In genomic region chr1:229842302-229843255, GRCh38 we compare ENCODE assay signal across 28 cellular contexts.
DNase-seq lines count a peak whose midpoint lies in the region; ATAC-seq and TF ChIP-seq lines count a peak whose summit lies in the region.
"Had no signal": no experiment of that assay in that cellular context is flagged by ENCODE, and none has a peak within 500 bp of the region (broad histone marks: within the 10 kb centered on the region; RNA-seq: fewer than 3 reads in every experiment).

No MANE protein-coding gene starts in this region.

- no peak overlapping the region for H4K91ac ChIP-seq in IMR-90 (ENCODE audit: insufficient read depth, low read depth, low read length)

- H3K79me1 ChIP-seq in IMR-90 (ENCODE audit: low read depth in 1 of 2, low read length in 2 of 2): no peaks in the 10 kb centered on the region

- POLR2A ChIA-PET in IMR-90 (lab: Charles Lee; ENCODE audit: unreplicated experiment): no interaction called here
- POLR2A ChIA-PET in SK-N-SH (lab: Yijun Ruan, JAX): no interaction called here

- WGBS in IMR-90 (ENCODE audit: extremely low coverage in 2 of 2, insufficient read length in 1 of 2), 2 experiments: no CpG with 5 or more reads among the region's 10 CpGs
- 44% methylated on average over 10 of the region's 10 CpGs for WGBS in SK-N-SH (ENCODE audit: low lambda C conversion rate)

- in situ Hi-C loops in IMR-90 (cut with MboI; ENCODE audit: low sequenced_read_pairs): no loop called here

- H3K4ac ChIP-seq in IMR-90 (ENCODE audit: low read depth, low read length): no peak overlapping the region

- no peak for TF ChIP-seq RAD21 in IMR-90 (IDR thresholded peaks at IDR 0.05; ENCODE audit: low read length)
- TF ChIP-seq RAD21 in SK-N-SH (IDR thresholded peaks at IDR 0.05; ENCODE audit: low read length): no peak

- TF ChIP-seq CTCF in IMR-90 (conservative IDR thresholded peaks at IDR 0.05; ENCODE audit: low read depth, low read length) (no peak), fibroblast of villous mesenchyme (IDR thresholded peaks at IDR 0.05; ENCODE audit: insufficient read depth, low read depth, low read length) (no peak), SK-N-SH (IDR thresholded peaks at IDR 0.05) (no peak)

- H3K27ac ChIP-seq in IMR-90 (ENCODE audit: insufficient read depth, low read length) (no peak overlapping the region), SK-N-SH (ENCODE audit: low read depth in 2 of 2, low read length in 1 of 2) (no peak overlapping the region)
- H3K27ac ChIP-seq: lower lobe of right lung, upper lobe of left lung, WERI-Rb-1 had no signal

- H3K14ac ChIP-seq in IMR-90 (replicated peaks; ENCODE audit: low read depth, low read length): no peak overlapping the region

- no peak for TF ChIP-seq POLR2A in IMR-90 (IDR thresholded peaks at IDR 0.05; ENCODE audit: low read depth, low read length)

- no peak overlapping the region for H3K23ac ChIP-seq in IMR-90 (ENCODE audit: low read depth, low read length)

- DNase-seq in DMS153 (lab: John Stamatoyannopoulos, UW) (peak; percentile 67), IMR-90 (no peak), NCI-H510A treated with DMSO at 0.1 percent for 48 hours (lab: John Stamatoyannopoulos, UW) (peak; percentile 81), fibroblast of villous mesenchyme (ENCODE audit: low read depth) (peak; percentile 13), SK-N-SH (no peak), NCI-H2196 treated with DMSO at 0.1 percent for 48 hours (lab: John Stamatoyannopoulos, UW; ENCODE audit: unreplicated experiment) (no peak)
- DNase-seq in activated CD4-positive, alpha-beta T cell treated with anti-CD3 and anti-CD28 coated beads, Interleukin-2, amount 50 U/mL, for 4 hours: no peak
- DNase-seq: activated CD4-positive, alpha-beta T cell treated with anti-CD3 and anti-CD28 coated beads for 48 hours; activated CD8-positive, alpha-beta memory T cell treated with anti-CD3 and anti-CD28 coated beads for 24 hours; activated T-cell treated with anti-CD3 and anti-CD28 coated beads for 4 hours; amygdala; C1 segment of cervical spinal cord; Caco-2; DND-41; KBM-7; lower lobe of right lung; MG63; naive thymus-derived CD8-positive, alpha-beta T cell; NCI-H524 treated with DMSO at 0.1 percent for 48 hours; occipital lobe; SW 1271; T-helper 9 cell; upper lobe of left lung; WERI-Rb-1 had no signal

- H3K18ac ChIP-seq in IMR-90 (ENCODE audit: low read depth, low read length): no peak overlapping the region

- no peaks in the 10 kb centered on the region for H3K9me2 ChIP-seq in SK-N-SH

- H4K5ac ChIP-seq in IMR-90 (ENCODE audit: low read depth, low read length): no peak overlapping the region

- H3K9me1 ChIP-seq in IMR-90 (ENCODE audit: insufficient read depth, low read length): no peaks in the 10 kb centered on the region

- no peak overlapping the region for H2BK20ac ChIP-seq in IMR-90 (ENCODE audit: low read depth, low read length)

- H3K56ac ChIP-seq in IMR-90 (ENCODE audit: extremely low read depth, insufficient read depth, low read length): no peak overlapping the region

- no TSS peak for BruUV-seq in IMR-90 (replicated peaks; lab: Mats Ljungman, UMichigan)

- H3K4me1 ChIP-seq in IMR-90 (ENCODE audit: control insufficient read depth, insufficient read depth, low read length) (no peaks in the 10 kb centered on the region), SK-N-SH (ENCODE audit: control insufficient read depth in 1 of 2, insufficient read depth in 2 of 2, low read depth in 1 of 2, low read length in 1 of 2) (peaks cover 0 to 5% of the 10 kb centered on the region in 2 experiments; a peak in 1 of 4 replicates)
- H3K4me1 ChIP-seq: Caco-2, lower lobe of right lung had no signal

- no peak overlapping the region for H2BK120ac ChIP-seq in IMR-90 (ENCODE audit: low read depth, low read length)

- no peak overlapping the region for H2AK5ac ChIP-seq in IMR-90 (ENCODE audit: low read depth, low read length)

- H3K4me2 ChIP-seq in IMR-90 (ENCODE audit: low read depth, low read length): no peak overlapping the region
- H3K4me2 ChIP-seq in SK-N-SH: no peak overlapping the region
- H3K4me2 ChIP-seq: hepatocyte had no signal

- no peak for ATAC-seq in IMR-90 (ENCODE audit: low read depth)
- no peak for ATAC-seq in GM18511 (IDR thresholded peaks at IDR 0.05; ENCODE audit: unreplicated experiment)
- ATAC-seq: gastroesophageal sphincter; naive thymus-derived CD8-positive, alpha-beta T cell; stimulated activated effector memory CD8-positive, alpha-beta T cell treated with anti-CD3 and anti-CD28 coated beads, Interleukin-12 subunit alpha, Interleukin-12 subunit beta, amount 100 ng/mL, for 72 hours had no signal

- no peaks in the 10 kb centered on the region for H3F3A ChIP-seq in SK-N-SH (replicated peaks; ENCODE audit: insufficient read depth)

- CTCF ChIA-PET in IMR-90 (lab: Yijun Ruan, JAX): interaction anchor here (1.1 kb wide), 1 partner anchor 10 kb away, joined by 3 read pairs; no protein-coding TSS in a partner anchor
- CTCF ChIA-PET in SK-N-SH (lab: Yijun Ruan, JAX): interaction anchor here (0.9 to 1.6 kb wide), 2 partner anchors 14 to 102 kb away, joined by 3 to 4 read pairs; no protein-coding TSS in a partner anchor

- no peaks in the 10 kb centered on the region for H3K36me3 ChIP-seq in IMR-90 (ENCODE audit: control insufficient read depth, insufficient read depth, low read length)
- no peaks in the 10 kb centered on the region for H3K36me3 ChIP-seq in SK-N-SH (replicated peaks in 1 of 2; ENCODE audit: control insufficient read depth in 1 of 2, insufficient read depth in 2 of 2, low read length in 1 of 2)
- H3K36me3 ChIP-seq: gastroesophageal sphincter, lower lobe of right lung, MG63, upper lobe of left lung, WERI-Rb-1 had no signal

- H2AFZ ChIP-seq in IMR-90 (replicated peaks; ENCODE audit: low read length, poor library complexity) (no peak overlapping the region), SK-N-SH (ENCODE audit: low read depth) (no peak overlapping the region)
- H2AFZ ChIP-seq: hepatocyte had no signal

- H2BK5ac ChIP-seq in IMR-90 (ENCODE audit: low read depth, low read length, poor library complexity, severe bottlenecking): no peak overlapping the region

- H3K9ac ChIP-seq in IMR-90 (ENCODE audit: low read depth, low read length) (no peak overlapping the region), SK-N-SH (no peak overlapping the region)

- H3K9me3 ChIP-seq in IMR-90 (ENCODE audit: control insufficient read depth, insufficient read depth, low read length) (no peaks in the 10 kb centered on the region), SK-N-SH (no peaks in the 10 kb centered on the region)
- H3K9me3 ChIP-seq: Caco-2, gastroesophageal sphincter, lower lobe of right lung, MG63, upper lobe of left lung had no signal

- intact Hi-C loops in IMR-90 (cut with micrococcal nuclease): no loop called here

- no peaks in the 10 kb centered on the region; the same call in 1 of the 2 replicates for H3K27me3 ChIP-seq in IMR-90 (ENCODE audit: control insufficient read depth, insufficient read depth, low read length)
- no peaks in the 10 kb centered on the region for H3K27me3 ChIP-seq in SK-N-SH (ENCODE audit: insufficient read depth)
- H3K27me3 ChIP-seq: gastroesophageal sphincter, hepatocyte, upper lobe of left lung had no signal

- no peaks in the 10 kb centered on the region for H4K20me1 ChIP-seq in IMR-90 (ENCODE audit: insufficient read depth, low read length)
- no peaks in the 10 kb centered on the region for H4K20me1 ChIP-seq in SK-N-SH (ENCODE audit: insufficient read depth)

- no peak overlapping the region for H2AK9ac ChIP-seq in IMR-90 (replicated peaks; ENCODE audit: low read depth, low read length, poor library complexity)

- no peak overlapping the region for H2BK15ac ChIP-seq in IMR-90 (ENCODE audit: low read depth, low read length)

- H3K79me2 ChIP-seq in SK-N-SH (ENCODE audit: insufficient read depth): no peaks in the 10 kb centered on the region
- H3K79me2 ChIP-seq: hepatocyte had no signal

- H3K4me3 ChIP-seq in IMR-90 (ENCODE audit: insufficient read depth, low read depth, low read length) (no peak overlapping the region), fibroblast of villous mesenchyme (ENCODE audit: low read depth, low read length) (no peak overlapping the region), SK-N-SH (ENCODE audit: low read depth in 2 of 2, low read length in 1 of 2) (no peak overlapping the region)
- H3K4me3 ChIP-seq: gastroesophageal sphincter, hepatocyte, lower lobe of right lung, upper lobe of left lung had no signal

- no peak for TF ChIP-seq EP300 in SK-N-SH (IDR thresholded peaks at IDR 0.05; ENCODE audit: borderline replicate concordance in 1 of 2, low read depth in 1 of 2, low read length in 1 of 2)

- dilution Hi-C loops in IMR-90 (cut with HindIII; ENCODE audit: low sequenced_read_pairs, unreplicated experiment): no loop called here

- H4K8ac ChIP-seq in IMR-90 (ENCODE audit: low read depth in 2 of 2, low read length in 2 of 2): no peak overlapping the region

TF ChIP-seq in IMR-90, 13 proteins besides CTCF, POLR2A, EP300 and RAD21:
- TF ChIP-seq MAFK (IDR thresholded peaks at IDR 0.05; ENCODE audit: low read depth, low read length) (peak; percentile 36; the same call in 1 of the 2 replicates), RFX5 (IDR thresholded peaks at IDR 0.05; ENCODE audit: low read depth, low read length) (no peak)

TF ChIP-seq in SK-N-SH, 30 proteins besides CTCF, POLR2A, EP300 and RAD21:
- no peak for TF ChIP-seq TCF12 (IDR thresholded peaks at IDR 0.05)
TF ChIP-seq in SK-N-SH: peak in this region for 0.

Comparison
In these comparisons a context has a peak if more than half of its experiments do, and no peak if none do; other contexts are left out.
1. DNase-seq: peak in DMS153 (single experiment), NCI-H510A treated with DMSO at 0.1 percent for 48 hours (single experiment) and fibroblast of villous mesenchyme (single experiment); none in IMR-90 (single experiment), SK-N-SH (single experiment), activated CD4-positive, alpha-beta T cell treated with anti-CD3 and anti-CD28 coated beads, Interleukin-2, amount 50 U/mL, for 4 hours (0 of 2) and NCI-H2196 treated with DMSO at 0.1 percent for 48 hours (single experiment).